10 cellular contexts compared by ENCODE assay signal in genomic region chr1:41806472-41807155, GRCh38.
A peak's percentile ranks its signal among the peaks of the same experiment; 100 is the strongest.
DNase-seq lines count a peak whose midpoint lies in the region; ATAC-seq and TF ChIP-seq lines count a peak whose summit lies in the region.
"Had no signal": no experiment of that assay in that cellular context is flagged by ENCODE, and none has a peak within 500 bp of the region (broad histone marks: within the 10 kb centered on the region; RNA-seq: fewer than 3 reads in every experiment).

No MANE protein-coding gene starts in this region.

- WGBS in suprapubic skin = 92% methylated on average over 9 of the region's 17 CpGs

- ATAC-seq in CD4-positive, alpha-beta T cell (ENCODE audit: poor library complexity) = peak; percentile 32
- ATAC-seq in HG03442 (IDR thresholded peaks at IDR 0.05; ENCODE audit: unreplicated experiment) = peak; percentile 46

- no peaks in the 10 kb centered on the region for H3K27me3 Mint-ChIP-seq in CD4-positive, alpha-beta T cell

- H3K36me3 Mint-ChIP-seq in CD4-positive, alpha-beta T cell (ENCODE audit: low read depth) = no peaks in the 10 kb centered on the region

- peak overlapping the region; percentile 75 for H3K4me3 Mint-ChIP-seq in CD4-positive, alpha-beta T cell

- H3K4me1 Mint-ChIP-seq in CD4-positive, alpha-beta T cell (ENCODE audit: low read depth) = peaks cover 69% of the 10 kb centered on the region

- no peak for TF ChIP-seq CTCF in CD4-positive, alpha-beta T cell (IDR thresholded peaks at IDR 0.05)
- TF ChIP-seq CTCF in suprapubic skin (IDR thresholded peaks at IDR 0.05) = no peak

- H3K9me3 Mint-ChIP-seq in CD4-positive, alpha-beta T cell = no peaks in the 10 kb centered on the region

- no peaks in the 10 kb centered on the region for H3K36me3 ChIP-seq in suprapubic skin

- DNase-seq in CD4-positive, alpha-beta T cell = peak in 4 of 10 experiments; percentile 6 to 30 (median 14)
- DNase-seq in activated T-cell treated with anti-CD3 and anti-CD28 coated beads for 4 hours (peak; percentile 79), RPMI8226 (no peak), suprapubic skin (ENCODE audit: low spot score in 2 of 2) (no peak), germinal center (ENCODE audit: low spot score) (no peak)
- peak; percentile 70 for DNase-seq in stimulated activated CD4-positive, alpha-beta T cell treated with anti-CD3 and anti-CD28 coated beads, Interleukin-12 subunit alpha, Interleukin-12 subunit beta, amount 100 ng/mL, for 4 hours
- DNase-seq in effector CD4-positive, alpha-beta T cell = no peak
- DNase-seq: Karpas-422 had no signal

- intact Hi-C loops in CD4-positive, alpha-beta T cell (cut with DNase I, micrococcal nuclease) = loop anchor here in 1 of 2 experiments (10.0 kb wide), 3 partner anchors 52 to 232 kb away; no protein-coding TSS in a partner anchor

- H3K4me1 ChIP-seq in suprapubic skin = peaks cover 27% of the 10 kb centered on the region

- H3K4me3 ChIP-seq in suprapubic skin = no peak overlapping the region

- H3K27ac ChIP-seq in CD4-positive, alpha-beta T cell (ENCODE audit: low read depth, low read length) = no peak overlapping the region
- no peak overlapping the region for H3K27ac ChIP-seq in suprapubic skin
- H3K27ac ChIP-seq: epithelial cell of prostate had no signal

- POLR2A ChIA-PET in CD4-positive, alpha-beta T cell (lab: Charles Lee) = interaction anchor here (0.7 to 1.5 kb wide), 4 partner anchors 55 to 650 kb away, joined by 3 read pairs; partner anchors contain the start of gene PPCS

- no peaks in the 10 kb centered on the region for H3K9me3 ChIP-seq in CD4-positive, alpha-beta T cell (ENCODE audit: control insufficient read depth, low read length)
- no peaks in the 10 kb centered on the region for H3K9me3 ChIP-seq in suprapubic skin

- H3K27me3 ChIP-seq in CD4-positive, alpha-beta T cell (ENCODE audit: control insufficient read depth, insufficient read depth, low read length) = no peaks in the 10 kb centered on the region
- no peaks in the 10 kb centered on the region for H3K27me3 ChIP-seq in suprapubic skin

- TF ChIP-seq EP300 in suprapubic skin (IDR thresholded peaks at IDR 0.05) = no peak

- peak overlapping the region; percentile 90 for H3K27ac Mint-ChIP-seq in CD4-positive, alpha-beta T cell

- TF ChIP-seq POLR2A in suprapubic skin (IDR thresholded peaks at IDR 0.05) = no peak

- CTCF ChIA-PET in CD4-positive, alpha-beta T cell (lab: Charles Lee) = no interaction called here

Comparison
In these comparisons a context has a peak if more than half of its experiments do, and no peak if none do; other contexts are left out.
1. DNase-seq: peak in activated T-cell treated with anti-CD3 and anti-CD28 coated beads for 4 hours (single experiment) and stimulated activated CD4-positive, alpha-beta T cell treated with anti-CD3 and anti-CD28 coated beads, Interleukin-12 subunit alpha, Interleukin-12 subunit beta, amount 100 ng/mL, for 4 hours (single experiment); none in RPMI8226 (single experiment), suprapubic skin (0 of 2), effector CD4-positive, alpha-beta T cell (single experiment) and germinal center (single experiment).